In the genomic region with DNA sequence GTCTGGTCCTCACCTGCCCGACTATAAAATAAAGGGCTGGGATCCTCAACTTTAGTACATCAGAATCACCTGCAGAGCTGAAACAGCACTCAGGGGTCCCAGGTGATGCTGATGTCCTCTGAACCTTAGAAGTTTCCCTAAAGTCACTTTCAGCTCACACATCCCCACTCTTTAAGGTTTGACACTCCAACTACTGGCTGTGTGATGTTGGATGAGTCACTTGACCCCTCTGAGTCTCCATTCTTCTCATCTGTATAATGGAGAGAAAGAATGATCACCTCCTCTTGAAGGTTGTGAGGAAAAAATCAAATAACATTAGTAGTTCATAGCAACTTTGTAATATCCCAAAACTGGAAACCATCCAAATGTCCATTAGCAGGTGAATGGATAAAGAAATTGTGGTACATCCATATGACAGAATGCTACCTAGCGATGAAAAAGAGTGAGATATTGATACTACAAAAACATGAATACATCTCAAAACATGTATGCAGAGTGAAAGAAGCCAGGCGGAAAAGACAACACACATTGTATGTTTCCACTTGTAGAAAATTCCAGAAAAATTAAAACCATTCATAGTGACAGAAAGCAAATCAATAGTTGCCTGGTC, we compare ENCODE assay signal across 25 cellular contexts. TPM values are rescaled to one million over a fixed set of nuclear protein-coding genes. Genes with fewer than 3 reads are reported as not detected.
"Had no signal": no experiment of that assay in that cellular context is flagged by ENCODE, and none has a peak within 500 bp of the region (broad histone marks: within the 10 kb centered on the region; RNA-seq: fewer than 3 reads in every experiment).

No MANE protein-coding gene starts in this region.

- H3K9me3 ChIP-seq: breast epithelium, esophagus squamous epithelium, gastroesophageal sphincter, heart right ventricle, ovary, prostate gland, tibial artery had no signal

- H3K4me1 ChIP-seq: breast epithelium, prostate gland, tibial artery had no signal

- H3K36me3 ChIP-seq: breast epithelium, esophagus squamous epithelium, gastroesophageal sphincter, heart right ventricle, ovary, prostate gland, tibial artery had no signal

- H3K27me3 Mint-ChIP-seq: activated naive CD8-positive, alpha-beta T cell had no signal

- H3K4me1 Mint-ChIP-seq: central memory CD8-positive, alpha-beta T cell; stimulated activated naive CD8-positive, alpha-beta T cell treated with anti-CD3 and anti-CD28 coated beads, Interleukin-15, amount 100 ng/mL, for 72 hours had no signal

- H3K27me3 ChIP-seq: breast epithelium, heart right ventricle, ovary had no signal

- H3K27ac ChIP-seq: coronary artery, heart right ventricle, ovary, prostate gland, tibial artery, VCaP had no signal

- H3K9me3 Mint-ChIP-seq: activated T-cell treated with anti-CD3 and anti-CD28 coated beads, Interleukin-2, amount 50 U/mL, for 4 hours; activated T-helper 2 cell treated with anti-CD3 and anti-CD28 coated beads, Interferon-gamma antibody, Interleukin-2, Interleukin-4, amounts not matched to agents 10 μg/mL and 5 μg/mL and 100 μg/mL, durations not matched to agents 14 hours and 24 hours and 36 hours; central memory CD8-positive, alpha-beta T cell; memory B cell; stimulated activated naive CD8-positive, alpha-beta T cell treated with anti-CD3 and anti-CD28 coated beads, Interleukin-15, amount 100 ng/mL, for 72 hours; T-helper 2 cell treated with Interferon-gamma antibody and Interleukin-4, amounts not matched to agents 5 μg/mL and 100 μg/mL, for 36 hours had no signal

- DNase-seq: activated CD4-positive, alpha-beta T cell treated with anti-CD3 and anti-CD28 coated beads, Interleukin-2, amount 50 U/mL, for 1 hour; activated CD4-positive, CD25-positive, alpha-beta regulatory T cell treated with anti-CD3 and anti-CD28 coated beads, Interleukin-2, amount 50 U/mL, for 72 hours; activated CD8-positive, alpha-beta memory T cell treated with anti-CD3 and anti-CD28 coated beads, Interleukin-2, amount 50 U/mL, for 48 hours; activated naive CD4-positive, alpha-beta T cell; activated T-cell treated with anti-CD3 and anti-CD28 coated beads, Interleukin-2, amount 50 U/mL, for 4 hours; esophagus squamous epithelium; heart right ventricle; left colon; ovary; stimulated activated CD4-positive, alpha-beta T cell treated with anti-CD3 and anti-CD28 coated beads, Interleukin-12 subunit alpha, Interleukin-12 subunit beta, amount 100 ng/mL, for 4 hours; stimulated activated CD4-positive, alpha-beta T cell treated with anti-CD3 and anti-CD28 coated beads, Interleukin-4, amount 100 ng/mL, for 4 hours; stimulated activated naive CD8-positive, alpha-beta T cell treated with anti-CD3 and anti-CD28 coated beads, Interleukin-15, amount 100 ng/mL, for 72 hours; tibial artery had no signal

- H3K4me3 Mint-ChIP-seq: activated naive CD8-positive, alpha-beta T cell; activated T-cell treated with anti-CD3 and anti-CD28 coated beads, Interleukin-2, amount 50 U/mL, for 4 hours; central memory CD8-positive, alpha-beta T cell; memory B cell; stimulated activated naive CD8-positive, alpha-beta T cell treated with anti-CD3 and anti-CD28 coated beads, Interleukin-15, amount 100 ng/mL, for 72 hours; T-helper 2 cell treated with Interferon-gamma antibody and Interleukin-4, amounts not matched to agents 5 μg/mL and 100 μg/mL, for 36 hours had no signal

- H3K36me3 Mint-ChIP-seq: activated naive CD8-positive, alpha-beta T cell; memory B cell had no signal

- H3K27ac Mint-ChIP-seq: activated naive CD8-positive, alpha-beta T cell; activated T-helper 2 cell treated with anti-CD3 and anti-CD28 coated beads, Interferon-gamma antibody, Interleukin-2, Interleukin-4, amounts not matched to agents 10 μg/mL and 5 μg/mL and 100 μg/mL, durations not matched to agents 14 hours and 24 hours and 36 hours; memory B cell; T-helper 2 cell treated with Interferon-gamma antibody and Interleukin-4, amounts not matched to agents 5 μg/mL and 100 μg/mL, for 36 hours had no signal

- H3K4me3 ChIP-seq: breast epithelium, coronary artery, esophagus squamous epithelium, gastroesophageal sphincter, heart right ventricle, ovary, prostate gland, tibial artery had no signal

RNA-seq across cellular contexts. Expression of a gene that starts 13.3 kb away (rescaled TPM):
- total RNA-seq: activated CD8-positive, alpha-beta memory T cell treated with anti-CD3 and anti-CD28 coated beads for 36 hours; activated T-helper 2 cell treated with anti-CD3 and anti-CD28 coated beads, Interferon-gamma antibody, Interleukin-2, Interleukin-4, amounts not matched to agents 10 μg/mL and 5 μg/mL and 100 μg/mL, durations not matched to agents 14 hours and 24 hours and 36 hours had no signal
- polyA plus RNA-seq: keratinocyte had no signal
